In genomic region chr1:33430751-33431593, GRCh38 we compare ENCODE assay signal across 8 cellular contexts. TPM values are rescaled to one million over a fixed set of nuclear protein-coding genes. Genes with fewer than 3 reads are reported as not detected.
A peak's percentile ranks its signal among the peaks of the same experiment; 100 is the strongest.
DNase-seq lines count a peak whose midpoint lies in the region; ATAC-seq lines count a peak whose summit lies in the region.

Gene PHC2 (minus strand): TSS chr1:33431095. CDS start chr1:33375539, 55,556 bp downstream.

- peak; percentile 56 for ATAC-seq in GM19468 (IDR thresholded peaks at IDR 0.05; ENCODE audit: extremely low read depth, unreplicated experiment)
- peak; percentile 96 for ATAC-seq in effector memory CD8-positive, alpha-beta T cell (replicated peaks)

- peak; percentile 96 for DNase-seq in CD1c-positive myeloid dendritic cell (ENCODE audit: extremely low spot score)
- DNase-seq in HT-29 (ENCODE audit: low spot score), result peak; percentile 95
- peak; percentile 95 for DNase-seq in NOMO-1 treated with DMSO at 0.1 percent for 48 hours (lab: John Stamatoyannopoulos, UW; ENCODE audit: unreplicated experiment)
- peak; percentile 61 to 75 (median 73) for DNase-seq in activated CD8-positive, alpha-beta memory T cell treated with anti-CD3 and anti-CD28 coated beads for 48 hours (ENCODE audit: low read depth in 2 of 3, low spot score in 2 of 3)
- DNase-seq in effector memory CD8-positive, alpha-beta T cell, result peak; percentile 86 to 90 (median 90)
- peak; percentile 97 to 98 for DNase-seq in lung microvascular endothelial cell (ENCODE audit: low read depth in 2 of 2)
- DNase-seq in stimulated activated CD4-positive, alpha-beta T cell treated with anti-CD3 and anti-CD28 coated beads, TNF-alpha, amount 100 ng/mL, for 24 hours (ENCODE audit: low read depth in 3 of 3), result peak; percentile 86 to 93 (median 86)

- peaks cover 0 to 3% of the 10 kb centered on the region in 2 donors for H3K4me1 Mint-ChIP-seq in effector memory CD8-positive, alpha-beta T cell (ENCODE audit: low read depth in 2 of 2)

- no peaks in the 10 kb centered on the region for H3K36me3 Mint-ChIP-seq in effector memory CD8-positive, alpha-beta T cell (ENCODE audit: insufficient read depth)

- peak within 1 kb of the TSS; percentile 57 to 61 for H3K4me3 Mint-ChIP-seq in effector memory CD8-positive, alpha-beta T cell

- peak within 1 kb of the TSS in 1 of 2 donors; percentile 44 for H3K27ac Mint-ChIP-seq in effector memory CD8-positive, alpha-beta T cell

- H3K27me3 Mint-ChIP-seq in effector memory CD8-positive, alpha-beta T cell, result peaks cover 0 to 8% of the 10 kb centered on the region in 2 donors

- H3K9me3 Mint-ChIP-seq in effector memory CD8-positive, alpha-beta T cell, result no peaks in the 10 kb centered on the region

RNA-seq across cellular contexts. Expression of gene PHC2, which starts in this region (rescaled TPM):
- total RNA-seq in HT-29 (2014; rRNA removed; shearing (Covaris generic)), result 148 and 166 TPM in 2 replicates
- total RNA-seq in lung microvascular endothelial cell, result 65.4 and 69.0 TPM in 2 replicates

Comparison
In these comparisons a context has a peak if more than half of its experiments do, and no peak if none do; other contexts are left out.
1. Peak in every context shown above with its lines: DNase-seq and ATAC-seq.